8 cellular contexts compared by ENCODE assay signal in the genomic region with DNA sequence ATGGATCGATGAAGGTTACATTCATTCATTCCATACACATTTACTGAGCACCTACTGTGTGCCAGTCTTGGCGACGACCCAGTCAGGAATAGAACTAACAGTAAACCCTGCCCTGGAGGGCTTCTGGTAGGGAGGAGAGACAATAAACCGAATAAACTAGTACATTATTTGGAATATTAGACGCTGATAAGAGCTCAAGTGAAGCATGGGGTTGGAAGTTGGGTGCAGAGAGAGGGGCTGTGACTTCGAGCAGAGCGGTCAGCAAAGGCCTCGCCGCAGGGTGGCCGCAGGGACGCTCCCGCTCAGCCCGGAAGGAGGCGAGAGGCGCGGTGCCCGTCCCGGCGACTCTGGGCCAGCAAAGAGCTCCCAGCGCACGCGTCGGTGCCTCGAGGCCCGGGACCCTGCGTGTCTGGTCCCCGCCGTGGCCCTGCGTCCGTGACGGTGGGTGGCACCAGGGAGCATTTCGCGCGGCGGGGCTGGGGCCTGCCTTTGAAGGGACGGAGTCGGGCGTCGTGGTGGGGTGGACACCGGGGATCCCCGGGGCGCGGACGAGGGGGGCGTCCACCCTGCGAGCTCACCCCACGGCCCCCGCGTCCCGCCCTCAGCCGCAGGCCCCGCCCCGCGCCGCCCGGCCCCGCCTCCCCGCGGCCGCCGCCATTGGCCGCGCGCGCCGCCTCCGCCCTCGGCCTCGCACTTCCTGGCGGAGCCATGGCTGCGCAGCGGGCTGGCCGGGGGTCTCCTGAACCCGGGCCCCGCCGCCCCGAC. TPM values are rescaled to one million over a fixed set of nuclear protein-coding genes. Genes with fewer than 3 reads are reported as not detected.
DNase-seq lines count a peak whose midpoint lies in the region; ATAC-seq and TF ChIP-seq lines count a peak whose summit lies in the region.

A gene (plus strand): TSS at position 682 of the 765 bp plus-strand sequence. CDS start 2,357 bp downstream, outside the sequence.

- H3K4me1 ChIP-seq in ES-I3 (ENCODE audit: insufficient read depth, low read length) (peaks cover 11% of the 10 kb centered on the region), colonic mucosa (no peaks in the 10 kb centered on the region), left lung (peaks cover 13 to 29% of the 10 kb centered on the region in 2 donors)

- peak; percentile 63 to 68 for DNase-seq in activated CD4-positive, alpha-beta T cell treated with anti-CD3 and anti-CD28 coated beads for 4 hours
- peak; percentile 70 for DNase-seq in colonic mucosa
- DNase-seq in left lung = peak; percentile 61 to 94
- peak; percentile 75 for DNase-seq in stimulated activated CD4-positive, alpha-beta T cell treated with anti-CD3 and anti-CD28 coated beads, Interleukin-4, amount 100 ng/mL, for 1 hour
- DNase-seq in NCI-H128 (lab: John Stamatoyannopoulos, UW; ENCODE audit: unreplicated experiment) = no peak

- TF ChIP-seq EP300 in Ishikawa (IDR thresholded peaks at IDR 0.05; ENCODE audit: borderline replicate concordance) = no peak

- H3K36me3 ChIP-seq in ES-I3 (ENCODE audit: insufficient read depth, low read length) (no peaks in the 10 kb centered on the region), colonic mucosa (no peaks in the 10 kb centered on the region), left lung (peaks cover 0 to 22% of the 10 kb centered on the region in 2 donors)

- TF ChIP-seq CTCF in colonic mucosa (IDR thresholded peaks at IDR 0.05) = no peak
- no peak for TF ChIP-seq CTCF in left lung (IDR thresholded peaks at IDR 0.05)

- H3K27ac ChIP-seq in colonic mucosa (peak within 1 kb of the TSS; percentile 59), left lung (peak within 1 kb of the TSS; percentile 50 to 78)

- H3K4me3 ChIP-seq in colonic mucosa (peak within 1 kb of the TSS; percentile 84), left lung (peak within 1 kb of the TSS; percentile 64 to 80)

- intact Hi-C loops in colonic mucosa (cut with DNase I) = no loop called here
- intact Hi-C loops in left lung (cut with DNase I) = no loop called here

- H3K27me3 ChIP-seq in colonic mucosa (no peaks in the 10 kb centered on the region), left lung (no peaks in the 10 kb centered on the region)

- TF ChIP-seq RAD21 in Ishikawa (IDR thresholded peaks at IDR 0.05; ENCODE audit: low read depth) = no peak

- H3K9me3 ChIP-seq in ES-I3 (ENCODE audit: control insufficient read depth, insufficient read depth, low read length) (no peaks in the 10 kb centered on the region), colonic mucosa (no peaks in the 10 kb centered on the region), left lung (no peaks in the 10 kb centered on the region)

- H3K9ac ChIP-seq in ES-I3 (ENCODE audit: low read depth, low read length) = peak within 1 kb of the TSS; percentile 82
- peak within 1 kb of the TSS; percentile 81 to 86 for H3K9ac ChIP-seq in colonic mucosa (ENCODE audit: low read depth in 2 of 2, low read length in 2 of 2)

- ATAC-seq in GM21526 (IDR thresholded peaks at IDR 0.05; ENCODE audit: low FRiP score, unreplicated experiment) (peak; percentile 55), left lung (peak; percentile 88)

TF ChIP-seq in Ishikawa, 13 proteins besides CTCF, POLR2A, EP300 and RAD21:
- TF ChIP-seq, protein P1, sequence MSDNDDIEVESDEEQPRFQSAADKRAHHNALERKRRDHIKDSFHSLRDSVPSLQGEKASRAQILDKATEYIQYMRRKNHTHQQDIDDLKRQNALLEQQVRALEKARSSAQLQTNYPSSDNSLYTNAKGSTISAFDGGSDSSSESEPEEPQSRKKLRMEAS (IDR thresholded peaks at IDR 0.05) = peak; percentile 93
- TF ChIP-seq ZBTB7A (IDR thresholded peaks at IDR 0.05; ENCODE audit: low read depth) = peak; percentile 61
- no peak for TF ChIP-seq EGR1 (IDR thresholded peaks at IDR 0.05)
- peak; percentile 81 for TF ChIP-seq YY1 (IDR thresholded peaks at IDR 0.05; ENCODE audit: low read depth)

RNA-seq across cellular contexts. Expression of the gene that starts here (rescaled TPM):
- total RNA-seq in colonic mucosa (10 to 100 TPM; 49.7 to 62.7 TPM), left lung (10 to 100 TPM; 44.7 to 50.9 TPM)
